In the genomic region with DNA sequence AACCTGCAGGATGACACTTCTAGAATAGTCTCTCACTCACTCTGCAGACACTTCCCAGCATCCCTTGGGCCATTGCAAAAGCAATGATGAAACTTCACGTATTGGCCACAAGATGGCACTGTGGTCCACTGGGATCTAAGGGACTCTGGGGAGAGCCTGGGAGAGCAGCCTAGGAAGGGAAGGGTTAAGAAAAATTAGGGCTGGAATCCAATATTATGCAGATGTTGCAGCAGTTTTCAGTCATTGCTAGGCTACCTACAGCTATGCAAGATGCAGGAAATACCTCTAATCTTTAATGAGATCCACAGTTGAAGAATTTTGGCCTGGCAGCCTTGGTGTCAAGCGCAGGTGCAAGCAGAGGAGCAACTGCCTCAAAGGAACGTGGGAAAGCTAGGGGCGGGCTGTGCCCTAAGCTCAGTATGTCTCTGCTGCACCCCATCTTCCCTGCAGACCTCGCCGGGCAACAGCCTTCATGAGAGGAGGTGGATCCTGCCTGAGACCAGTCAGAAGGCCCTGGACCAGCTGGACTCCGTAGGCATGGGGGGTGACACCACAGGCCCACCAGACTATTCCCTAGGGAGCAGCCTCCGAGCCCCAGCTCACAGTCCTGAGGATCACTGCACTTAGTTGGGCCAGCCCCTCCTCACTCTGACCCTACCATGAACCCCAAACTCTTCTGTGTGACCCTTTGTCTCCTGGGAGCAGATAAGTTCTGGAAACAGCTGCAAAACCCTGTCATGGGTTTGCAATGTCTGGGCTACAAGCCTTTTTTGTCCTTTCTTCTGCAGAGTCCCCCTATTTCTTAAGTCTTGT, we compare ENCODE assay signal across 8 cellular contexts.
DNase-seq lines count a peak whose midpoint lies in the region; ATAC-seq and TF ChIP-seq lines count a peak whose summit lies in the region.

No MANE protein-coding gene starts in this region.

- peaks cover 36% of the 10 kb centered on the region for H3K4me1 Mint-ChIP-seq in activated CD8-positive, alpha-beta T cell treated with anti-CD3 and anti-CD28 coated beads, Interleukin-2, amount 10 ng/mL, durations not matched to agents 7 days and 5 days (ENCODE audit: low read depth)

- DNase-seq in BJ (ENCODE audit: low read depth) = no peak
- DNase-seq in NCI-H345 (lab: John Stamatoyannopoulos, UW) = peak; percentile 56
- peak; percentile 67 for DNase-seq in activated CD8-positive, alpha-beta T cell treated with anti-CD3 and anti-CD28 coated beads, Interleukin-2, amount 10 ng/mL, durations not matched to agents 7 days and 5 days
- peak; percentile 49 for DNase-seq in fibroblast of the conjunctiva (ENCODE audit: low read depth)
- DNase-seq in activated gamma-delta T cell (lab: John Stamatoyannopoulos, UW) = no peak

- POLR2A ChIA-PET in BJ (lab: Charles Lee) = no interaction called here
- POLR2A ChIA-PET in activated CD8-positive, alpha-beta T cell treated with anti-CD3 and anti-CD28 coated beads, Interleukin-2, amount 10 ng/mL, durations not matched to agents 7 days and 5 days (lab: Charles Lee) = no interaction called here

- no peaks in the 10 kb centered on the region for H3K27me3 Mint-ChIP-seq in activated CD8-positive, alpha-beta T cell treated with anti-CD3 and anti-CD28 coated beads, Interleukin-2, amount 10 ng/mL, durations not matched to agents 7 days and 5 days (ENCODE audit: low read depth)

- peak overlapping the region; percentile 22 for H3K4me3 Mint-ChIP-seq in activated CD8-positive, alpha-beta T cell treated with anti-CD3 and anti-CD28 coated beads, Interleukin-2, amount 10 ng/mL, durations not matched to agents 7 days and 5 days

- H3K27ac ChIP-seq in parathyroid adenoma = no peak overlapping the region

- no peak overlapping the region for H3K4me2 ChIP-seq in parathyroid adenoma (ENCODE audit: low read length)

- H3K79me2 ChIP-seq in parathyroid adenoma = no peaks in the 10 kb centered on the region

- ATAC-seq in GM18519 (IDR thresholded peaks at IDR 0.05; ENCODE audit: low FRiP score, unreplicated experiment) (peak; percentile 48), HG02981 (IDR thresholded peaks at IDR 0.05; ENCODE audit: unreplicated experiment) (peak; percentile 46)
- peak; percentile 58 for ATAC-seq in activated CD8-positive, alpha-beta T cell treated with anti-CD3 and anti-CD28 coated beads, Interleukin-2, amount 10 ng/mL, durations not matched to agents 7 days and 5 days

- TF ChIP-seq CTCF in BJ (IDR thresholded peaks at IDR 0.05; ENCODE audit: insufficient read depth, low read depth, low read length) = peak; percentile 82
- peak; percentile 66 for TF ChIP-seq CTCF in parathyroid adenoma (IDR thresholded peaks at IDR 0.05)

- peaks cover 14% of the 10 kb centered on the region for H3K4me1 ChIP-seq in parathyroid adenoma

- no peaks in the 10 kb centered on the region for H3K36me3 Mint-ChIP-seq in activated CD8-positive, alpha-beta T cell treated with anti-CD3 and anti-CD28 coated beads, Interleukin-2, amount 10 ng/mL, durations not matched to agents 7 days and 5 days (ENCODE audit: low read depth)

- CTCF ChIA-PET in BJ (lab: Yijun Ruan, JAX) = interaction anchor here (0.7 to 6.9 kb wide), 28 partner anchors 9 to 428 kb away, joined by 3 to 67 read pairs (median 4); no protein-coding TSS in a partner anchor
- CTCF ChIA-PET in activated CD8-positive, alpha-beta T cell treated with anti-CD3 and anti-CD28 coated beads, Interleukin-2, amount 10 ng/mL, durations not matched to agents 7 days and 5 days (lab: Charles Lee) = interaction anchor here (0.6 to 7.3 kb wide), 28 partner anchors 9 to 617 kb away, joined by 3 to 109 read pairs (median 6); no protein-coding TSS in a partner anchor

- H2AFZ ChIP-seq in parathyroid adenoma = no peak overlapping the region

- peak overlapping the region; percentile 26 for H3K27ac Mint-ChIP-seq in activated CD8-positive, alpha-beta T cell treated with anti-CD3 and anti-CD28 coated beads, Interleukin-2, amount 10 ng/mL, durations not matched to agents 7 days and 5 days

- H3K9ac ChIP-seq in parathyroid adenoma = no peak overlapping the region

- no peaks in the 10 kb centered on the region for H3K9me3 ChIP-seq in parathyroid adenoma (ENCODE audit: control insufficient read depth, low read length)

- peaks cover 2% of the 10 kb centered on the region for H3K27me3 ChIP-seq in BJ (ENCODE audit: control insufficient read depth, insufficient read depth, low read length)
- no peaks in the 10 kb centered on the region for H3K27me3 ChIP-seq in parathyroid adenoma (ENCODE audit: control insufficient read depth, insufficient read depth, low read length)

- H3K4me3 ChIP-seq in BJ (ENCODE audit: low read depth, low read length) (no peak overlapping the region), parathyroid adenoma (ENCODE audit: low read depth, low read length) (no peak overlapping the region)

- H3K9me3 Mint-ChIP-seq in activated CD8-positive, alpha-beta T cell treated with anti-CD3 and anti-CD28 coated beads, Interleukin-2, amount 10 ng/mL, durations not matched to agents 7 days and 5 days (ENCODE audit: insufficient read depth) = no peaks in the 10 kb centered on the region

- H3K36me3 ChIP-seq in BJ (ENCODE audit: control insufficient read depth, insufficient read depth, low read length) (no peaks in the 10 kb centered on the region), parathyroid adenoma (ENCODE audit: control insufficient read depth, insufficient read depth, low read length) (no peaks in the 10 kb centered on the region)

Comparison
In these comparisons a context has a peak if more than half of its experiments do, and no peak if none do; other contexts are left out.
1. DNase-seq: peak in NCI-H345 (single experiment), activated CD8-positive, alpha-beta T cell treated with anti-CD3 and anti-CD28 coated beads, Interleukin-2, amount 10 ng/mL, durations not matched to agents 7 days and 5 days (single experiment) and fibroblast of the conjunctiva (single experiment); none in BJ (single experiment) and activated gamma-delta T cell (single experiment).
2. Peak in every context shown above with its lines, with median percentiles within 50 percentile points of each other: ATAC-seq.